In genomic region chr17:17812211-17813054, GRCh38 we compare ENCODE assay signal across 1 cellular context.
A peak's percentile ranks its signal among the peaks of the same experiment; 100 is the strongest.
TF ChIP-seq lines count a peak whose summit lies in the region.

No MANE protein-coding gene starts in this region.

TF ChIP-seq in HepG2, 621 proteins besides CTCF, POLR2A, EP300 and RAD21 (continued from another document):
- TF ChIP-seq, protein P1, sequence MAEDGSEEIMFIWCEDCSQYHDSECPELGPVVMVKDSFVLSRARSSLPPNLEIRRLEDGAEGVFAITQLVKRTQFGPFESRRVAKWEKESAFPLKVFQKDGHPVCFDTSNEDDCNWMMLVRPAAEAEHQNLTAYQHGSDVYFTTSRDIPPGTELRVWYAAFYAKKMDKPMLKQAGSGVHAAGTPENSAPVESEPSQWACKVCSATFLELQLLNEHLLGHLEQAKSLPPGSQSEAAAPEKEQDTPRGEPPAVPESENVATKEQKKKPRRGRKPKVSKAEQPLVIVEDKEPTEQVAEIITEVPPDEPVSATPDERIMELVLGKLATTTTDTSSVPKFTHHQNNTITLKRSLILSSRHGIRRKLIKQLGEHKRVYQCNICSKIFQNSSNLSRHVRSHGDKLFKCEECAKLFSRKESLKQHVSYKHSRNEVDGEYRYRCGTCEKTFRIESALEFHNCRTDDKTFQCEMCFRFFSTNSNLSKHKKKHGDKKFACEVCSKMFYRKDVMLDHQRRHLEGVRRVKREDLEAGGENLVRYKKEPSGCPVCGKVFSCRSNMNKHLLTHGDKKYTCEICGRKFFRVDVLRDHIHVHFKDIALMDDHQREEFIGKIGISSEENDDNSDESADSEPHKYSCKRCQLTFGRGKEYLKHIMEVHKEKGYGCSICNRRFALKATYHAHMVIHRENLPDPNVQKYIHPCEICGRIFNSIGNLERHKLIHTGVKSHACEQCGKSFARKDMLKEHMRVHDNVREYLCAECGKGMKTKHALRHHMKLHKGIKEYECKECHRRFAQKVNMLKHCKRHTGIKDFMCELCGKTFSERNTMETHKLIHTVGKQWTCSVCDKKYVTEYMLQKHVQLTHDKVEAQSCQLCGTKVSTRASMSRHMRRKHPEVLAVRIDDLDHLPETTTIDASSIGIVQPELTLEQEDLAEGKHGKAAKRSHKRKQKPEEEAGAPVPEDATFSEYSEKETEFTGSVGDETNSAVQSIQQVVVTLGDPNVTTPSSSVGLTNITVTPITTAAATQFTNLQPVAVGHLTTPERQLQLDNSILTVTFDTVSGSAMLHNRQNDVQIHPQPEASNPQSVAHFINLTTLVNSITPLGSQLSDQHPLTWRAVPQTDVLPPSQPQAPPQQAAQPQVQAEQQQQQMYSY (CRISPR knock-in tag; IDR thresholded peaks at IDR 0.05), result peak; percentile 54; the same call in 1 of the 2 replicates
- TF ChIP-seq HMGXB3 (CRISPR knock-in tag; IDR thresholded peaks at IDR 0.05; ENCODE audit: borderline replicate concordance) (0 out of 2 replicates have a peak, but pooled peaks have one; percentile 30), CBX5 (CRISPR knock-in tag; IDR thresholded peaks at IDR 0.05; ENCODE audit: borderline replicate concordance) (0 out of 2 replicates have a peak, but pooled peaks have one; percentile 52), KLF16 (CRISPR knock-in tag; IDR thresholded peaks at IDR 0.05) (peak in 1 of 2 experiments; percentile 15; a peak in 1 of 4 replicates), ZNF468 (CRISPR knock-in tag; IDR thresholded peaks at IDR 0.05) (no peak), HNRNPLL (IDR thresholded peaks at IDR 0.05; ENCODE audit: low read depth, low read length, poor library complexity, severe bottlenecking) (peak; percentile 40), ZFP82 (CRISPR knock-in tag; IDR thresholded peaks at IDR 0.05; ENCODE audit: borderline replicate concordance) (no peak; the same call in 1 of the 2 replicates), ZNF616 (CRISPR knock-in tag; IDR thresholded peaks at IDR 0.05; ENCODE audit: low read depth) (no peak), GFI1 (CRISPR knock-in tag; IDR thresholded peaks at IDR 0.05; ENCODE audit: borderline replicate concordance) (no peak), NFE2L2 (IDR thresholded peaks at IDR 0.05; ENCODE audit: low read length) (no peak), ZSCAN21 (CRISPR knock-in tag; IDR thresholded peaks at IDR 0.05; ENCODE audit: borderline replicate concordance) (no peak), STAT5B (CRISPR knock-in tag; IDR thresholded peaks at IDR 0.05) (no peak), LCORL (IDR thresholded peaks at IDR 0.05) (no peak), LCORL (CRISPR knock-in tag; IDR thresholded peaks at IDR 0.05) (peak; percentile 37; the same call in 1 of the 2 replicates), ZNF121 (CRISPR knock-in tag; IDR thresholded peaks at IDR 0.05) (0 out of 2 replicates have a peak, but pooled peaks have one; percentile 15), ZNF841 (CRISPR knock-in tag; IDR thresholded peaks at IDR 0.05; ENCODE audit: borderline replicate concordance) (no peak), E2F1 (CRISPR knock-in tag; IDR thresholded peaks at IDR 0.05) (no peak; the same call in 1 of the 2 replicates), NFRKB (IDR thresholded peaks at IDR 0.05) (no peak), SSRP1 (CRISPR knock-in tag; IDR thresholded peaks at IDR 0.05) (no peak), ZC3H13 (CRISPR knock-in tag; IDR thresholded peaks at IDR 0.05) (peak; percentile 70), ZNF446 (CRISPR knock-in tag; IDR thresholded peaks at IDR 0.05) (no peak), BCL6 (CRISPR knock-in tag; IDR thresholded peaks at IDR 0.05) (no peak), ZNF773 (CRISPR knock-in tag; IDR thresholded peaks at IDR 0.05; ENCODE audit: borderline replicate concordance) (0 out of 2 replicates have a peak, but pooled peaks have one; percentile 43), NFIB (CRISPR knock-in tag; IDR thresholded peaks at IDR 0.05; ENCODE audit: borderline replicate concordance) (no peak), NONO (IDR thresholded peaks at IDR 0.05) (no peak), NONO (CRISPR knock-in tag; conservative IDR thresholded peaks at IDR 0.05) (peak; percentile 79), FOXM1 (CRISPR knock-in tag; IDR thresholded peaks at IDR 0.05) (no peak), ZNF230 (CRISPR knock-in tag; IDR thresholded peaks at IDR 0.05) (no peak), ZNF44 (CRISPR knock-in tag; IDR thresholded peaks at IDR 0.05) (no peak), E2F5 (CRISPR knock-in tag; conservative IDR thresholded peaks at IDR 0.05) (no peak), ETV6 (CRISPR knock-in tag; conservative IDR thresholded peaks at IDR 0.05) (peak; percentile 49; the same call in 1 of the 2 replicates), ZNF10 (CRISPR knock-in tag; IDR thresholded peaks at IDR 0.05; ENCODE audit: borderline replicate concordance, low read depth) (no peak), ZNF281 (CRISPR knock-in tag; IDR thresholded peaks at IDR 0.05; ENCODE audit: borderline replicate concordance) (peak; percentile 62; the same call in 1 of the 2 replicates), PPARG (CRISPR knock-in tag; conservative IDR thresholded peaks at IDR 0.05) (no peak), ZNF761 (CRISPR knock-in tag; conservative IDR thresholded peaks at IDR 0.05) (no peak)
- TF ChIP-seq, protein P2, sequence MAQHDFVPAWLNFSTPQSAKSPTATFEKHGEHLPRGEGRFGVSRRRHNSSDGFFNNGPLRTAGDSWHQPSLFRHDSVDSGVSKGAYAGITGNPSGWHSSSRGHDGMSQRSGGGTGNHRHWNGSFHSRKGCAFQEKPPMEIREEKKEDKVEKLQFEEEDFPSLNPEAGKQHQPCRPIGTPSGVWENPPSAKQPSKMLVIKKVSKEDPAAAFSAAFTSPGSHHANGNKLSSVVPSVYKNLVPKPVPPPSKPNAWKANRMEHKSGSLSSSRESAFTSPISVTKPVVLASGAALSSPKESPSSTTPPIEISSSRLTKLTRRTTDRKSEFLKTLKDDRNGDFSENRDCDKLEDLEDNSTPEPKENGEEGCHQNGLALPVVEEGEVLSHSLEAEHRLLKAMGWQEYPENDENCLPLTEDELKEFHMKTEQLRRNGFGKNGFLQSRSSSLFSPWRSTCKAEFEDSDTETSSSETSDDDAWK (CRISPR knock-in tag; IDR thresholded peaks at IDR 0.05), result no peak
